ENCODE assay signal across 28 cellular contexts in genomic region chr3:14797731-14798130, GRCh38. TPM values are rescaled to one million over a fixed set of nuclear protein-coding genes. Genes with fewer than 3 reads are reported as not detected.
DNase-seq lines count a peak whose midpoint lies in the region; ATAC-seq and TF ChIP-seq lines count a peak whose summit lies in the region.
"Had no signal": no experiment of that assay in that cellular context is flagged by ENCODE, and none has a peak within 500 bp of the region (broad histone marks: within the 10 kb centered on the region; RNA-seq: fewer than 3 reads in every experiment).

No MANE protein-coding gene starts in this region.

- peak overlapping the region; percentile 19 for H4K91ac ChIP-seq in trophoblast cell (ENCODE audit: low read depth, low read length)

- H3K4me1 ChIP-seq in heart left ventricle (peaks cover 0 to 27% (median 18%) of the 10 kb centered on the region in 12 donors), endodermal cell (ENCODE audit: control insufficient read depth, insufficient read depth, low read length) (no peaks in the 10 kb centered on the region), trophoblast cell (ENCODE audit: control insufficient read depth in 1 of 2, insufficient read depth in 2 of 2, low read length in 2 of 2) (peaks cover 5 to 6% of the 10 kb centered on the region in 2 experiments)
- H3K4me1 ChIP-seq: BE2C, SJCRH30 had no signal

- H3K36me3 ChIP-seq in heart left ventricle (no peaks in the 10 kb centered on the region), endodermal cell (ENCODE audit: control insufficient read depth, insufficient read depth, low read length) (no peaks in the 10 kb centered on the region), trophoblast cell (ENCODE audit: control insufficient read depth in 1 of 2, insufficient read depth in 2 of 2, low read length in 2 of 2) (no peaks in the 10 kb centered on the region)
- H3K36me3 ChIP-seq: BE2C, SJCRH30 had no signal

- H3K23ac ChIP-seq in trophoblast cell (ENCODE audit: low read length), result no peak overlapping the region

- H2AFZ ChIP-seq in trophoblast cell (ENCODE audit: insufficient read depth, low read length, poor library complexity), result no peak overlapping the region

- no peak overlapping the region for H2BK12ac ChIP-seq in trophoblast cell (ENCODE audit: low read length)

- intact Hi-C loops in cardiac septum (cut with DNase I), result no loop called here
- intact Hi-C loops in heart left ventricle (cut with DNase I), result loop anchor here in 1 of 10 donors (10.0 kb wide), 1 partner anchor 47 kb away; no protein-coding TSS in a partner anchor

- no peak overlapping the region for H4K8ac ChIP-seq in trophoblast cell (ENCODE audit: low read depth, low read length)

- H3K27me3 ChIP-seq in heart left ventricle, result peaks cover 0 to 3% (median 0%) of the 10 kb centered on the region in 9 donors
- no peaks in the 10 kb centered on the region for H3K27me3 ChIP-seq in endodermal cell (ENCODE audit: control insufficient read depth, insufficient read depth, low read length, poor library complexity, severe bottlenecking)
- H3K27me3 ChIP-seq in trophoblast cell (ENCODE audit: insufficient read depth, low read length), result no peaks in the 10 kb centered on the region
- H3K27me3 ChIP-seq: BE2C had no signal

- no peaks in the 10 kb centered on the region for H3K36me3 Mint-ChIP-seq in endodermal cell (ENCODE audit: low read depth)
- H3K36me3 Mint-ChIP-seq: CD14-positive monocyte had no signal

- no peak overlapping the region for H3K14ac ChIP-seq in trophoblast cell (ENCODE audit: low read length)

- WGBS in heart left ventricle, 4 donors, result 84 to 86% (median 86%) methylated on average over 4 of the region's 4 CpGs
- WGBS in endodermal cell (ENCODE audit: insufficient coverage in 1 of 2, insufficient read length in 1 of 2), 2 experiments, result 83 to 85% methylated on average over 4 of the region's 4 CpGs
- no CpG with 5 or more reads among the region's 4 CpGs for WGBS in trophoblast cell (ENCODE audit: extremely low coverage, insufficient coverage, insufficient read length)

- TF ChIP-seq POLR2A in heart left ventricle (IDR thresholded peaks at IDR 0.05), result no peak

- no peaks in the 10 kb centered on the region for H3K79me2 ChIP-seq in trophoblast cell (ENCODE audit: control insufficient read depth, insufficient read depth, low read length, poor library complexity)

- no peak overlapping the region for H4K12ac ChIP-seq in trophoblast cell (ENCODE audit: low read depth, low read length)

- no peak overlapping the region for H3K9ac ChIP-seq in endodermal cell (ENCODE audit: extremely low read depth, low read length, poor library complexity, severe bottlenecking)
- no peak overlapping the region for H3K9ac ChIP-seq in trophoblast cell (ENCODE audit: low read length)

- no peak overlapping the region for H3K4me2 ChIP-seq in trophoblast cell (ENCODE audit: low read length)

- H3K9me3 ChIP-seq in heart left ventricle (peaks cover 0 to 6% (median 0%) of the 10 kb centered on the region in 12 donors), endodermal cell (ENCODE audit: control insufficient read depth, low read length) (no peaks in the 10 kb centered on the region), trophoblast cell (ENCODE audit: insufficient read depth, low read depth, low read length) (peaks cover 4% of the 10 kb centered on the region)
- H3K9me3 ChIP-seq: BE2C, SJCRH30 had no signal

- H3K27ac Mint-ChIP-seq in endodermal cell, result no peak overlapping the region

- no peak overlapping the region for H2BK120ac ChIP-seq in trophoblast cell (ENCODE audit: insufficient read depth, low read length, poor library complexity)

- H3K18ac ChIP-seq in trophoblast cell (ENCODE audit: low read length), result no peak overlapping the region

- H2AK5ac ChIP-seq in trophoblast cell (ENCODE audit: low read length), result no peak overlapping the region

- H2BK5ac ChIP-seq in trophoblast cell (ENCODE audit: low read depth, low read length, poor library complexity), result no peak overlapping the region

- DNase-seq in cardiac septum (ENCODE audit: low spot score) (peak; percentile 66), heart left ventricle (no peak), endodermal cell (peak; percentile 47), trophoblast cell (no peak), DMS 273 treated with DMSO at 0.1 percent for 48 hours (lab: John Stamatoyannopoulos, UW) (no peak), GM20000 (ENCODE audit: low spot score) (no peak)
- no peak for DNase-seq in stimulated activated naive CD8-positive, alpha-beta T cell treated with anti-CD3 and anti-CD28 coated beads, Interleukin-15, Interleukin-2, amounts not matched to agents 100 U/mL and 50 U/mL, for 24 hours
- DNase-seq: 8988T, ACHN, BE2C, Calu3, DMS153, DND-41, KBM-7, MV-4-11, NCI-H1105, NCI-H146, NCI-H1930, NCI-H2107, NCI-H446, NCI-H524 treated with DMSO at 0.1 percent for 48 hours, NCI-H774, PC-3, SJCRH30 had no signal

- peaks cover 4% of the 10 kb centered on the region for H3K9me3 Mint-ChIP-seq in endodermal cell

- H3K4me1 Mint-ChIP-seq in endodermal cell, result peaks cover 5% of the 10 kb centered on the region
- H3K4me1 Mint-ChIP-seq: CD14-positive monocyte had no signal

- ATAC-seq in heart left ventricle, result no peak
- no peak for ATAC-seq in stimulated activated naive CD8-positive, alpha-beta T cell treated with anti-CD3 and anti-CD28 coated beads, Interleukin-15, Interleukin-2, amounts not matched to agents 100 U/mL and 50 U/mL, for 24 hours
- ATAC-seq: PC-3, Right ventricle myocardium inferior had no signal

- H3K4me3 Mint-ChIP-seq in endodermal cell, result no peak overlapping the region
- H3K4me3 Mint-ChIP-seq: CD14-positive monocyte had no signal

- TF ChIP-seq CTCF in heart left ventricle (IDR thresholded peaks at IDR 0.05) (no peak), endodermal cell (conservative IDR thresholded peaks at IDR 0.05) (no peak), GM20000 (IDR thresholded peaks at IDR 0.05; ENCODE audit: extremely low read depth, missing control alignments) (no peak)

- H3K4me3 ChIP-seq in heart left ventricle (no peak overlapping the region), endodermal cell (ENCODE audit: low read length) (no peak overlapping the region), trophoblast cell (ENCODE audit: low read depth, low read length) (no peak overlapping the region)
- H3K4me3 ChIP-seq: SJCRH30 had no signal

- H3K27me3 Mint-ChIP-seq in endodermal cell (ENCODE audit: insufficient read depth), result peaks cover 2% of the 10 kb centered on the region

- H3K4ac ChIP-seq in trophoblast cell (ENCODE audit: low read depth, low read length), result no peak overlapping the region

- H3K79me1 ChIP-seq in trophoblast cell (ENCODE audit: low read length), result no peaks in the 10 kb centered on the region

- H3K27ac ChIP-seq in heart left ventricle, result no peak overlapping the region
- H3K27ac ChIP-seq in endodermal cell (ENCODE audit: low read depth, low read length), result no peak overlapping the region
- H3K27ac ChIP-seq in trophoblast cell (ENCODE audit: low read depth, low read length), result no peak overlapping the region
- H3K27ac ChIP-seq: SJCRH30 had no signal

RNA-seq across cellular contexts. Expression of gene FGD5, which starts 21.0 kb away (rescaled TPM):
- total RNA-seq in cardiac septum (15.6 TPM), heart left ventricle (10 to 100 TPM; 10.2 to 22.5 (median 15.1) TPM), endodermal cell (10 to 100 TPM; 15.3 to 17.0 TPM)
- 10 to 100 TPM in 1 of 2 donors, 1 to 10 TPM in 1; 6.4 to 12.8 TPM for polyA plus RNA-seq in heart left ventricle
- 3.0 TPM for polyA plus RNA-seq in endodermal cell (2013, experiment 1 of 2)
- polyA plus RNA-seq in endodermal cell (2013, experiment 2 of 2), result 2.2 TPM
- polyA plus RNA-seq in trophoblast cell (2013), result 23.6 and 27.1 TPM in 2 replicates
- total RNA-seq: Calu3, LHCN-M2, MCF 10A, PC-3, SJCRH30 had no signal
- polyA plus RNA-seq: CD14-positive monocyte had no signal

Comparison
In these comparisons a context has a peak if more than half of its experiments do, and no peak if none do; other contexts are left out.
1. DNase-seq: peak in cardiac septum (single experiment) and endodermal cell (single experiment); none in heart left ventricle (0 of 5), trophoblast cell (0 of 2), stimulated activated naive CD8-positive, alpha-beta T cell treated with anti-CD3 and anti-CD28 coated beads, Interleukin-15, Interleukin-2, amounts not matched to agents 100 U/mL and 50 U/mL, for 24 hours (single experiment), DMS 273 treated with DMSO at 0.1 percent for 48 hours (single experiment) and GM20000 (single experiment).